ENCODE assay signal across 9 cellular contexts in the genomic region with DNA sequence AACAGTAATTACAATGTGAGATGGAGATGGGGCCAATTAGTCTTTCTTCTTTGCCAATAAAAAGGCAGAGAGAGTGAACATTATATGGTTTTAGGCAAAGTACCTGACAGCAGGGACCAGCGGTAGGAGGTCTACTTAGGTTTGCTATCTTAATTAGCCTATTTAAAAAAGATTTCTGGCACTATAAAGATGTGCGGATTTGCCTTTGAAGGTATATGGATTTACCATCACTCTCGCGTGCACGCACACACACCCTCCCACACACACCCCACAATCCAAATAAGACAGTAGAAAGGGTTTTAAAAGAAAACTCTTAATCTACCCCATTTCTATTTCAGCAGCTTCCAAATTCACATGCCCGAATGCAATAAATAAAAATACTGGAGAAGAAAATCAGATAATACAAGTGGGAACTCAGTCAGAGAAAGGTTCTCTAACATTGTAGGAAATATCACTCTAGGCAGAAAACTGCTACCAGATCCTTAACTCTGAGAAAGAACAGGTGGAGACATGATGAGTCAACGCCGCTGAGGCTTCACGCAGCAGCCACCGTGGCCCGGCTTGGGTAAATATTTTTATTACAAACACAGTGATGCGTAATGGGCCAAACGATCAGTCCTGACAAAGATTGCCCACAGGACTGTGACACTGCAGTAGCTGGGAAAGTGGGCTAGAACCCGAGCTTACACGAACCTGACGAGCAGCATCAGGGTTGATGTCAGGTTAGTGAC.
DNase-seq lines count a peak whose midpoint lies in the region; ATAC-seq and TF ChIP-seq lines count a peak whose summit lies in the region.
"Had no signal": no experiment of that assay in that cellular context is flagged by ENCODE, and none has a peak within 500 bp of the region (broad histone marks: within the 10 kb centered on the region; RNA-seq: fewer than 3 reads in every experiment).

No MANE protein-coding gene starts in this region.

- intact Hi-C loops in Caco-2 (cut with micrococcal nuclease; ENCODE audit: unreplicated experiment), result loop anchor here (1.0 to 2.0 kb wide), 2 partner anchors 39 to 40 kb away; no protein-coding TSS in a partner anchor

- H3K36me3 ChIP-seq in Caco-2 (ENCODE audit: control insufficient read depth, insufficient read depth, low read length), result no peaks in the 10 kb centered on the region

- POLR2A ChIA-PET in Caco-2 (lab: Charles Lee), result no interaction called here

- BruUV-seq in Caco-2 (replicated peaks; lab: Mats Ljungman, UMichigan), result no TSS peak

- H3K4me1 ChIP-seq in Caco-2, result peaks cover 33% of the 10 kb centered on the region

- peak overlapping the region; percentile 39 for H3K27ac Mint-ChIP-seq in Caco-2 (ENCODE audit: unreplicated experiment)
- no peak overlapping the region for H3K27ac Mint-ChIP-seq in stimulated activated naive CD8-positive, alpha-beta T cell treated with anti-CD3 and anti-CD28 coated beads, Interleukin-15, amount 100 ng/mL, for 72 hours

- H3K4me3 ChIP-seq in Caco-2 (ENCODE audit: low read depth, low read length), result no peak overlapping the region

- peaks cover 36% of the 10 kb centered on the region for H3K4me1 Mint-ChIP-seq in Caco-2 (ENCODE audit: low read depth, unreplicated experiment)
- no peaks in the 10 kb centered on the region for H3K4me1 Mint-ChIP-seq in stimulated activated naive CD8-positive, alpha-beta T cell treated with anti-CD3 and anti-CD28 coated beads, Interleukin-15, amount 100 ng/mL, for 72 hours

- H3K27me3 ChIP-seq in Caco-2 (replicated peaks; ENCODE audit: control insufficient read depth, insufficient read depth, low read length), result no peaks in the 10 kb centered on the region

- no peaks in the 10 kb centered on the region for H3K27me3 Mint-ChIP-seq in Caco-2 (ENCODE audit: insufficient read depth, unreplicated experiment)
- H3K27me3 Mint-ChIP-seq in stimulated activated naive CD8-positive, alpha-beta T cell treated with anti-CD3 and anti-CD28 coated beads, Interleukin-15, amount 100 ng/mL, for 72 hours, result no peaks in the 10 kb centered on the region

- peak; percentile 57 to 58 for DNase-seq in Caco-2
- peak; percentile 80 for DNase-seq in NCI-H2029 treated with DMSO at 0.1 percent for 48 hours (lab: John Stamatoyannopoulos, UW)
- peak; percentile 32 to 89 for DNase-seq in T47D (ENCODE audit: low read depth in 1 of 2, low spot score in 1 of 2)
- peak; percentile 97 for DNase-seq in myocyte (ENCODE audit: low read depth)
- DNase-seq in iPS-NIHi7 (ENCODE audit: extremely low spot score), result no peak
- no peak for DNase-seq in GM20000 (ENCODE audit: low spot score)
- DNase-seq in stimulated activated naive CD8-positive, alpha-beta T cell treated with anti-CD3 and anti-CD28 coated beads, Interleukin-15, amount 100 ng/mL, for 72 hours, result no peak
- DNase-seq: activated CD4-positive, alpha-beta T cell treated with anti-CD3 and anti-CD28 coated beads for 4 hours had no signal

- TF ChIP-seq CTCF in Caco-2 (IDR thresholded peaks at IDR 0.05; ENCODE audit: insufficient read depth in 1 of 2, low read depth in 1 of 2, low read length in 1 of 2, severe bottlenecking in 1 of 2, unreplicated experiment in 1 of 2), result no peak
- no peak for TF ChIP-seq CTCF in GM20000 (IDR thresholded peaks at IDR 0.05; ENCODE audit: extremely low read depth, missing control alignments)

- CTCF ChIA-PET in Caco-2 (lab: Charles Lee), result no interaction called here

- H3K9me3 Mint-ChIP-seq in Caco-2 (ENCODE audit: unreplicated experiment), result no peaks in the 10 kb centered on the region
- no peaks in the 10 kb centered on the region for H3K9me3 Mint-ChIP-seq in stimulated activated naive CD8-positive, alpha-beta T cell treated with anti-CD3 and anti-CD28 coated beads, Interleukin-15, amount 100 ng/mL, for 72 hours

- ATAC-seq in stimulated activated naive CD8-positive, alpha-beta T cell treated with anti-CD3 and anti-CD28 coated beads, Interleukin-15, amount 100 ng/mL, for 72 hours, result no peak
- ATAC-seq in HG02678 (IDR thresholded peaks at IDR 0.05; ENCODE audit: unreplicated experiment), result no peak

- H3K4me3 Mint-ChIP-seq in Caco-2 (ENCODE audit: unreplicated experiment), result peak overlapping the region; percentile 62
- no peak overlapping the region for H3K4me3 Mint-ChIP-seq in stimulated activated naive CD8-positive, alpha-beta T cell treated with anti-CD3 and anti-CD28 coated beads, Interleukin-15, amount 100 ng/mL, for 72 hours

- no peaks in the 10 kb centered on the region for H3K36me3 Mint-ChIP-seq in Caco-2 (ENCODE audit: insufficient read depth, unreplicated experiment)

- in situ Hi-C loops in T47D (cut with HindIII; ENCODE audit: low pct_unique_long_range_greater_than_20kb, low sequenced_read_pairs), result no loop called here

- H3K9me3 ChIP-seq in Caco-2, result no peaks in the 10 kb centered on the region

Comparison
In these comparisons a context has a peak if more than half of its experiments do, and no peak if none do; other contexts are left out.
1. DNase-seq: peak in Caco-2 (2 of 2), NCI-H2029 treated with DMSO at 0.1 percent for 48 hours (single experiment), T47D (2 of 2) and myocyte (single experiment); none in iPS-NIHi7 (single experiment), GM20000 (single experiment) and stimulated activated naive CD8-positive, alpha-beta T cell treated with anti-CD3 and anti-CD28 coated beads, Interleukin-15, amount 100 ng/mL, for 72 hours (0 of 2).